1 cellular context compared by ENCODE assay signal in the genomic region with DNA sequence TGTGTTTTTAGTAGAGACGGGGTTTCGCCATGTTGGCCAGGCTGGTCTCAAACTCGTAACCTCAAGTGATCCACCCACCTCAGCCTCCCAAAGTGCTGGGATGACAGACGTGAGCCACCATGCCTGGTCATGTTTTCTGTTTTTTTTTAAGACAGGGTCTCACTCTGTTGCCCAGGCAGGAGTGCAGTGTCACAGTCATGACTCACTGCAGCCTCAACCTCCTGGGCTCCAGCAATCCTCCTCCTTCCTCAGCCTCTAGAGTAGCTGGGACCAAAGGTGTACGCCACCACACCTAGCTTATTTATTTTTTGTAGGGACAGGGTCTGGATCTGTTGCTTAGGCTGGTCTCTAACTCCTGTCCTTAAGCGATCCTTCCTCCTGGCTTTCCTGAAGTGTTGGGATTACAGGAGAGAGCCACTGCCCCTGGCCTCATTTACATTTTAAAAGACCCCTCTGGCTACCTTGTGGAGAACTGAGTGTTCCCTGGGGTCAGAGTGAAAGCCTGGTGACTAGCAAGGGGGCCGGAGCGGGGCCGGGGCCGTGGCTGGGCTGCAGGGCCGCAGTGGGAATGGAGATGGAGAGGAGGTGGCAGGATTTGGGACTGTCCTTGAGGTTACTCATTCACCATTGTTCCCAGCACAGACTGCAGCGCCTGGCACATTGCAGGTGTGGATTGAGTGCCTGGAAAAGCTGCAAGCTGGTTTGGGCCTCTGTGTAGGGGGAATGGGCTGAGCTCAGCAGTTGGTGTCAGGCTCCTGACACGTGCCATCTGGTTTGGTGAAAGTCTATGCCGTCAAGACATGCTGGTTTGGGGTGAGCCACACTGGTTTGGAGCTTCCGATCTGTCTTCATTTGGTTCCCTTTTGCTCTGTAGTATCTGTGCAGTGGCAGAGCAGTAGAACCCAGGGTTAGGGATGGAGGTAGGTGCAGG.
TF ChIP-seq lines count a peak whose summit lies in the region.

No MANE protein-coding gene starts in this region.

TF ChIP-seq in WTC11, 78 proteins besides CTCF, POLR2A, EP300 and RAD21 (continued from another document):
- TF ChIP-seq, protein P1, sequence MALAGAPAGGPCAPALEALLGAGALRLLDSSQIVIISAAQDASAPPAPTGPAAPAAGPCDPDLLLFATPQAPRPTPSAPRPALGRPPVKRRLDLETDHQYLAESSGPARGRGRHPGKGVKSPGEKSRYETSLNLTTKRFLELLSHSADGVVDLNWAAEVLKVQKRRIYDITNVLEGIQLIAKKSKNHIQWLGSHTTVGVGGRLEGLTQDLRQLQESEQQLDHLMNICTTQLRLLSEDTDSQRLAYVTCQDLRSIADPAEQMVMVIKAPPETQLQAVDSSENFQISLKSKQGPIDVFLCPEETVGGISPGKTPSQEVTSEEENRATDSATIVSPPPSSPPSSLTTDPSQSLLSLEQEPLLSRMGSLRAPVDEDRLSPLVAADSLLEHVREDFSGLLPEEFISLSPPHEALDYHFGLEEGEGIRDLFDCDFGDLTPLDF (CRISPR knock-in tag; IDR thresholded peaks at IDR 0.05) = no peak
- TF ChIP-seq ZNF423 (CRISPR knock-in tag; IDR thresholded peaks at IDR 0.05) (peak; percentile 34; the same call in 1 of the 2 replicates), JUN (CRISPR knock-in tag; IDR thresholded peaks at IDR 0.05) (no peak), SMAD3 (CRISPR knock-in tag; IDR thresholded peaks at IDR 0.05; ENCODE audit: borderline replicate concordance) (no peak), ZNF121 (CRISPR knock-in tag; IDR thresholded peaks at IDR 0.05) (peak; percentile 90), EMX1 (CRISPR knock-in tag; IDR thresholded peaks at IDR 0.05) (no peak), NFE2L1 (CRISPR knock-in tag; IDR thresholded peaks at IDR 0.05) (no peak), CBFB (CRISPR knock-in tag; IDR thresholded peaks at IDR 0.05; ENCODE audit: low read depth) (0 out of 2 replicates have a peak, but pooled peaks have one; percentile 51), ETV6 (CRISPR knock-in tag; IDR thresholded peaks at IDR 0.05) (no peak), RELA (CRISPR knock-in tag; IDR thresholded peaks at IDR 0.05; ENCODE audit: borderline replicate concordance) (no peak), ZBTB21 (CRISPR knock-in tag; IDR thresholded peaks at IDR 0.05; ENCODE audit: borderline replicate concordance) (no peak), FOXK1 (CRISPR knock-in tag; IDR thresholded peaks at IDR 0.05) (peak; percentile 68; the same call in 1 of the 2 replicates), FOXJ3 (CRISPR knock-in tag; IDR thresholded peaks at IDR 0.05; ENCODE audit: borderline replicate concordance) (no peak), MYBL2 (CRISPR knock-in tag; IDR thresholded peaks at IDR 0.05) (no peak), ZNF317 (CRISPR knock-in tag; IDR thresholded peaks at IDR 0.05; ENCODE audit: borderline replicate concordance, low read depth) (no peak), SMAD4 (CRISPR knock-in tag; IDR thresholded peaks at IDR 0.05) (no peak), CREM (CRISPR knock-in tag; IDR thresholded peaks at IDR 0.05) (no peak), ZNF396 (CRISPR knock-in tag; IDR thresholded peaks at IDR 0.05; ENCODE audit: borderline replicate concordance) (no peak)
- TF ChIP-seq, protein P2, sequence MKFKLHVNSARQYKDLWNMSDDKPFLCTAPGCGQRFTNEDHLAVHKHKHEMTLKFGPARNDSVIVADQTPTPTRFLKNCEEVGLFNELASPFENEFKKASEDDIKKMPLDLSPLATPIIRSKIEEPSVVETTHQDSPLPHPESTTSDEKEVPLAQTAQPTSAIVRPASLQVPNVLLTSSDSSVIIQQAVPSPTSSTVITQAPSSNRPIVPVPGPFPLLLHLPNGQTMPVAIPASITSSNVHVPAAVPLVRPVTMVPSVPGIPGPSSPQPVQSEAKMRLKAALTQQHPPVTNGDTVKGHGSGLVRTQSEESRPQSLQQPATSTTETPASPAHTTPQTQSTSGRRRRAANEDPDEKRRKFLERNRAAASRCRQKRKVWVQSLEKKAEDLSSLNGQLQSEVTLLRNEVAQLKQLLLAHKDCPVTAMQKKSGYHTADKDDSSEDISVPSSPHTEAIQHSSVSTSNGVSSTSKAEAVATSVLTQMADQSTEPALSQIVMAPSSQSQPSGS (CRISPR knock-in tag; IDR thresholded peaks at IDR 0.05; ENCODE audit: borderline replicate concordance, low read depth) = no peak
- TF ChIP-seq, protein P3, sequence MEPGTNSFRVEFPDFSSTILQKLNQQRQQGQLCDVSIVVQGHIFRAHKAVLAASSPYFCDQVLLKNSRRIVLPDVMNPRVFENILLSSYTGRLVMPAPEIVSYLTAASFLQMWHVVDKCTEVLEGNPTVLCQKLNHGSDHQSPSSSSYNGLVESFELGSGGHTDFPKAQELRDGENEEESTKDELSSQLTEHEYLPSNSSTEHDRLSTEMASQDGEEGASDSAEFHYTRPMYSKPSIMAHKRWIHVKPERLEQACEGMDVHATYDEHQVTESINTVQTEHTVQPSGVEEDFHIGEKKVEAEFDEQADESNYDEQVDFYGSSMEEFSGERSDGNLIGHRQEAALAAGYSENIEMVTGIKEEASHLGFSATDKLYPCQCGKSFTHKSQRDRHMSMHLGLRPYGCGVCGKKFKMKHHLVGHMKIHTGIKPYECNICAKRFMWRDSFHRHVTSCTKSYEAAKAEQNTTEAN (CRISPR knock-in tag; IDR thresholded peaks at IDR 0.05) = no peak
- TF ChIP-seq, protein P4, sequence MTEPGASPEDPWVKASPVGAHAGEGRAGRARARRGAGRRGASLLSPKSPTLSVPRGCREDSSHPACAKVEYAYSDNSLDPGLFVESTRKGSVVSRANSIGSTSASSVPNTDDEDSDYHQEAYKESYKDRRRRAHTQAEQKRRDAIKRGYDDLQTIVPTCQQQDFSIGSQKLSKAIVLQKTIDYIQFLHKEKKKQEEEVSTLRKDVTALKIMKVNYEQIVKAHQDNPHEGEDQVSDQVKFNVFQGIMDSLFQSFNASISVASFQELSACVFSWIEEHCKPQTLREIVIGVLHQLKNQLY (CRISPR knock-in tag; IDR thresholded peaks at IDR 0.05) = no peak
- TF ChIP-seq, protein P5, sequence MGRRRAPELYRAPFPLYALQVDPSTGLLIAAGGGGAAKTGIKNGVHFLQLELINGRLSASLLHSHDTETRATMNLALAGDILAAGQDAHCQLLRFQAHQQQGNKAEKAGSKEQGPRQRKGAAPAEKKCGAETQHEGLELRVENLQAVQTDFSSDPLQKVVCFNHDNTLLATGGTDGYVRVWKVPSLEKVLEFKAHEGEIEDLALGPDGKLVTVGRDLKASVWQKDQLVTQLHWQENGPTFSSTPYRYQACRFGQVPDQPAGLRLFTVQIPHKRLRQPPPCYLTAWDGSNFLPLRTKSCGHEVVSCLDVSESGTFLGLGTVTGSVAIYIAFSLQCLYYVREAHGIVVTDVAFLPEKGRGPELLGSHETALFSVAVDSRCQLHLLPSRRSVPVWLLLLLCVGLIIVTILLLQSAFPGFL (CRISPR knock-in tag; IDR thresholded peaks at IDR 0.05; ENCODE audit: borderline replicate concordance) = no peak
- TF ChIP-seq, protein P6, sequence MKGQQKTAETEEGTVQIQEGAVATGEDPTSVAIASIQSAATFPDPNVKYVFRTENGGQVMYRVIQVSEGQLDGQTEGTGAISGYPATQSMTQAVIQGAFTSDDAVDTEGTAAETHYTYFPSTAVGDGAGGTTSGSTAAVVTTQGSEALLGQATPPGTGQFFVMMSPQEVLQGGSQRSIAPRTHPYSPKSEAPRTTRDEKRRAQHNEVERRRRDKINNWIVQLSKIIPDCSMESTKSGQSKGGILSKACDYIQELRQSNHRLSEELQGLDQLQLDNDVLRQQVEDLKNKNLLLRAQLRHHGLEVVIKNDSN (CRISPR knock-in tag; IDR thresholded peaks at IDR 0.05) = no peak
- TF ChIP-seq, protein P7, sequence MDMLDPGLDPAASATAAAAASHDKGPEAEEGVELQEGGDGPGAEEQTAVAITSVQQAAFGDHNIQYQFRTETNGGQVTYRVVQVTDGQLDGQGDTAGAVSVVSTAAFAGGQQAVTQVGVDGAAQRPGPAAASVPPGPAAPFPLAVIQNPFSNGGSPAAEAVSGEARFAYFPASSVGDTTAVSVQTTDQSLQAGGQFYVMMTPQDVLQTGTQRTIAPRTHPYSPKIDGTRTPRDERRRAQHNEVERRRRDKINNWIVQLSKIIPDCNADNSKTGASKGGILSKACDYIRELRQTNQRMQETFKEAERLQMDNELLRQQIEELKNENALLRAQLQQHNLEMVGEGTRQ (CRISPR knock-in tag; IDR thresholded peaks at IDR 0.05) = 0 out of 2 replicates have a peak, but pooled peaks have one; percentile 30
- TF ChIP-seq, protein P8, sequence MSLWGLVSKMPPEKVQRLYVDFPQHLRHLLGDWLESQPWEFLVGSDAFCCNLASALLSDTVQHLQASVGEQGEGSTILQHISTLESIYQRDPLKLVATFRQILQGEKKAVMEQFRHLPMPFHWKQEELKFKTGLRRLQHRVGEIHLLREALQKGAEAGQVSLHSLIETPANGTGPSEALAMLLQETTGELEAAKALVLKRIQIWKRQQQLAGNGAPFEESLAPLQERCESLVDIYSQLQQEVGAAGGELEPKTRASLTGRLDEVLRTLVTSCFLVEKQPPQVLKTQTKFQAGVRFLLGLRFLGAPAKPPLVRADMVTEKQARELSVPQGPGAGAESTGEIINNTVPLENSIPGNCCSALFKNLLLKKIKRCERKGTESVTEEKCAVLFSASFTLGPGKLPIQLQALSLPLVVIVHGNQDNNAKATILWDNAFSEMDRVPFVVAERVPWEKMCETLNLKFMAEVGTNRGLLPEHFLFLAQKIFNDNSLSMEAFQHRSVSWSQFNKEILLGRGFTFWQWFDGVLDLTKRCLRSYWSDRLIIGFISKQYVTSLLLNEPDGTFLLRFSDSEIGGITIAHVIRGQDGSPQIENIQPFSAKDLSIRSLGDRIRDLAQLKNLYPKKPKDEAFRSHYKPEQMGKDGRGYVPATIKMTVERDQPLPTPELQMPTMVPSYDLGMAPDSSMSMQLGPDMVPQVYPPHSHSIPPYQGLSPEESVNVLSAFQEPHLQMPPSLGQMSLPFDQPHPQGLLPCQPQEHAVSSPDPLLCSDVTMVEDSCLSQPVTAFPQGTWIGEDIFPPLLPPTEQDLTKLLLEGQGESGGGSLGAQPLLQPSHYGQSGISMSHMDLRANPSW (CRISPR knock-in tag; conservative IDR thresholded peaks at IDR 0.05; ENCODE audit: low read depth) = no peak
- TF ChIP-seq, protein P9, sequence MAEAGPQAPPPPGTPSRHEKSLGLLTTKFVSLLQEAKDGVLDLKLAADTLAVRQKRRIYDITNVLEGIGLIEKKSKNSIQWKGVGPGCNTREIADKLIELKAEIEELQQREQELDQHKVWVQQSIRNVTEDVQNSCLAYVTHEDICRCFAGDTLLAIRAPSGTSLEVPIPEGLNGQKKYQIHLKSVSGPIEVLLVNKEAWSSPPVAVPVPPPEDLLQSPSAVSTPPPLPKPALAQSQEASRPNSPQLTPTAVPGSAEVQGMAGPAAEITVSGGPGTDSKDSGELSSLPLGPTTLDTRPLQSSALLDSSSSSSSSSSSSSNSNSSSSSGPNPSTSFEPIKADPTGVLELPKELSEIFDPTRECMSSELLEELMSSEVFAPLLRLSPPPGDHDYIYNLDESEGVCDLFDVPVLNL (CRISPR knock-in tag; IDR thresholded peaks at IDR 0.05; ENCODE audit: borderline replicate concordance, low read depth) = no peak
- TF ChIP-seq, protein P10, sequence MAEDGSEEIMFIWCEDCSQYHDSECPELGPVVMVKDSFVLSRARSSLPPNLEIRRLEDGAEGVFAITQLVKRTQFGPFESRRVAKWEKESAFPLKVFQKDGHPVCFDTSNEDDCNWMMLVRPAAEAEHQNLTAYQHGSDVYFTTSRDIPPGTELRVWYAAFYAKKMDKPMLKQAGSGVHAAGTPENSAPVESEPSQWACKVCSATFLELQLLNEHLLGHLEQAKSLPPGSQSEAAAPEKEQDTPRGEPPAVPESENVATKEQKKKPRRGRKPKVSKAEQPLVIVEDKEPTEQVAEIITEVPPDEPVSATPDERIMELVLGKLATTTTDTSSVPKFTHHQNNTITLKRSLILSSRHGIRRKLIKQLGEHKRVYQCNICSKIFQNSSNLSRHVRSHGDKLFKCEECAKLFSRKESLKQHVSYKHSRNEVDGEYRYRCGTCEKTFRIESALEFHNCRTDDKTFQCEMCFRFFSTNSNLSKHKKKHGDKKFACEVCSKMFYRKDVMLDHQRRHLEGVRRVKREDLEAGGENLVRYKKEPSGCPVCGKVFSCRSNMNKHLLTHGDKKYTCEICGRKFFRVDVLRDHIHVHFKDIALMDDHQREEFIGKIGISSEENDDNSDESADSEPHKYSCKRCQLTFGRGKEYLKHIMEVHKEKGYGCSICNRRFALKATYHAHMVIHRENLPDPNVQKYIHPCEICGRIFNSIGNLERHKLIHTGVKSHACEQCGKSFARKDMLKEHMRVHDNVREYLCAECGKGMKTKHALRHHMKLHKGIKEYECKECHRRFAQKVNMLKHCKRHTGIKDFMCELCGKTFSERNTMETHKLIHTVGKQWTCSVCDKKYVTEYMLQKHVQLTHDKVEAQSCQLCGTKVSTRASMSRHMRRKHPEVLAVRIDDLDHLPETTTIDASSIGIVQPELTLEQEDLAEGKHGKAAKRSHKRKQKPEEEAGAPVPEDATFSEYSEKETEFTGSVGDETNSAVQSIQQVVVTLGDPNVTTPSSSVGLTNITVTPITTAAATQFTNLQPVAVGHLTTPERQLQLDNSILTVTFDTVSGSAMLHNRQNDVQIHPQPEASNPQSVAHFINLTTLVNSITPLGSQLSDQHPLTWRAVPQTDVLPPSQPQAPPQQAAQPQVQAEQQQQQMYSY (CRISPR knock-in tag; IDR thresholded peaks at IDR 0.05) = peak; percentile 98
